In genomic region chr1:89462250-89462649, GRCh38 we compare ENCODE assay signal across 23 cellular contexts.
DNase-seq lines count a peak whose midpoint lies in the region; ATAC-seq and TF ChIP-seq lines count a peak whose summit lies in the region.
"Had no signal": no experiment of that assay in that cellular context is flagged by ENCODE, and none has a peak within 500 bp of the region (broad histone marks: within the 10 kb centered on the region; RNA-seq: fewer than 3 reads in every experiment).

No MANE protein-coding gene starts in this region.

- POLR2A ChIA-PET in PC-3 (lab: Charles Lee; ENCODE audit: unreplicated experiment) = no interaction called here

- H3K36me3 ChIP-seq in PC-3 (ENCODE audit: low read depth, low read length) (no peaks in the 10 kb centered on the region), mesendoderm (ENCODE audit: control insufficient read depth, insufficient read depth, low read length) (no peaks in the 10 kb centered on the region)
- H3K36me3 ChIP-seq: BE2C, BLaER1 had no signal

- H3K56ac ChIP-seq in mesendoderm (ENCODE audit: low read length) = no peak overlapping the region

- H3K4me1 ChIP-seq in PC-3 (ENCODE audit: insufficient read depth, low read length) = peaks cover 40% of the 10 kb centered on the region
- no peaks in the 10 kb centered on the region for H3K4me1 ChIP-seq in mesendoderm (ENCODE audit: control insufficient read depth, low read depth, low read length)
- H3K4me1 ChIP-seq: A549, BE2C had no signal

- peak overlapping the region; percentile 56 for H4K8ac ChIP-seq in mesendoderm (ENCODE audit: low read depth, low read length)

- CTCF ChIA-PET in PC-3 (lab: Charles Lee) = no interaction called here

- H3K9ac ChIP-seq in PC-3 (ENCODE audit: low read length) (no peak overlapping the region), mesendoderm (ENCODE audit: low read length) (no peak overlapping the region)
- H3K9ac ChIP-seq: BLaER1 had no signal

- H3K4me2 ChIP-seq in PC-3 (ENCODE audit: low read length) = peak overlapping the region; percentile 53
- no peak overlapping the region for H3K4me2 ChIP-seq in mesendoderm (ENCODE audit: low read length)
- H3K4me2 ChIP-seq: A549, BLaER1 had no signal

- H3K27me3 ChIP-seq in PC-3 (ENCODE audit: low read length) = no peaks in the 10 kb centered on the region
- no peaks in the 10 kb centered on the region for H3K27me3 ChIP-seq in mesendoderm (ENCODE audit: insufficient read depth, low read length, poor library complexity)
- H3K27me3 ChIP-seq: BE2C had no signal

- H2BK120ac ChIP-seq in mesendoderm (ENCODE audit: low read depth, low read length) = no peak overlapping the region

- H3K9me2 ChIP-seq in PC-3 (replicated peaks; ENCODE audit: low read length) = no peaks in the 10 kb centered on the region

- BruUV-seq in PC-3 (replicated peaks; lab: Mats Ljungman, UMichigan) = no TSS peak

- H3F3A ChIP-seq in PC-3 (ENCODE audit: low read length, unreplicated experiment) = no peaks in the 10 kb centered on the region

- H3K9me3 ChIP-seq in PC-3 (ENCODE audit: low read length) = no peaks in the 10 kb centered on the region
- H3K9me3 ChIP-seq: A549, BE2C, BLaER1 had no signal

- ATAC-seq in PC-3 (peak; percentile 56), GM21423 (IDR thresholded peaks at IDR 0.05; ENCODE audit: unreplicated experiment) (no peak)
- ATAC-seq: A549, GM12878 had no signal

- no peak overlapping the region for H2BK15ac ChIP-seq in mesendoderm (replicated peaks; ENCODE audit: low read depth)

- H3K18ac ChIP-seq in mesendoderm (ENCODE audit: low read length) = no peak overlapping the region

- no peak overlapping the region for H4K5ac ChIP-seq in mesendoderm (ENCODE audit: low read length)

- intact Hi-C loops in PC-3 (cut with micrococcal nuclease) = no loop called here

- H2AFZ ChIP-seq in PC-3 (ENCODE audit: low read length) = 0 out of 2 replicates have a peak overlapping the region, but pooled peaks have one; percentile 17

- H4K20me1 ChIP-seq in PC-3 (ENCODE audit: low read length) = no peaks in the 10 kb centered on the region
- H4K20me1 ChIP-seq: BLaER1 had no signal

- no peak overlapping the region for H3K23ac ChIP-seq in mesendoderm (ENCODE audit: low read length)

- WGBS in mesendoderm (ENCODE audit: extremely low coverage, insufficient coverage, low lambda C conversion rate) = no CpG with 5 or more reads among the region's 3 CpGs

- no peak overlapping the region for H3K4ac ChIP-seq in mesendoderm (ENCODE audit: low read depth, low read length)

- no peaks in the 10 kb centered on the region for H3K79me1 ChIP-seq in mesendoderm (ENCODE audit: low read length)

- H2AK5ac ChIP-seq in mesendoderm (ENCODE audit: low read length) = no peak overlapping the region

- DNase-seq in PC-3 (peak; percentile 77), glomerular visceral epithelial cell (ENCODE audit: extremely low spot score) (peak; percentile 45), mesendoderm (no peak), NCI-H446 treated with DMSO at 0.1 percent for 48 hours (lab: John Stamatoyannopoulos, UW) (no peak), AG08395 (ENCODE audit: low spot score) (no peak)
- DNase-seq: BE2C; C1 segment of cervical spinal cord; CD4-positive, alpha-beta memory T cell; CD4-positive, CD25-positive, alpha-beta regulatory T cell; CD8-positive, alpha-beta memory T cell; COR-L47; DMS 273 treated with DMSO at 0.1 percent for 48 hours; DMS153; DMS53; DMS79; DND-41; EL; GDM1 had no signal

- H2BK5ac ChIP-seq in mesendoderm (ENCODE audit: low read length) = no peak overlapping the region

- H3K4me3 ChIP-seq in PC-3 (ENCODE audit: low read length) (no peak overlapping the region), mesendoderm (ENCODE audit: low read length) (no peak overlapping the region)
- H3K4me3 ChIP-seq: A549, BLaER1, GM12878 had no signal

- no peaks in the 10 kb centered on the region for H3K79me2 ChIP-seq in PC-3 (ENCODE audit: low read length)
- no peaks in the 10 kb centered on the region for H3K79me2 ChIP-seq in mesendoderm (ENCODE audit: control insufficient read depth, insufficient read depth, low read length)

- TF ChIP-seq CTCF in PC-3 (conservative IDR thresholded peaks at IDR 0.05; ENCODE audit: low read depth, low read length) = no peak

- peak overlapping the region; percentile 21; the same call in 1 of the 2 replicates for H3K27ac ChIP-seq in PC-3 (ENCODE audit: low read length)
- H3K27ac ChIP-seq in mesendoderm (ENCODE audit: low read depth, low read length) = no peak overlapping the region
- H3K27ac ChIP-seq: 22Rv1, A549, BLaER1 had no signal

Comparison
In these comparisons a context has a peak if more than half of its experiments do, and no peak if none do; other contexts are left out.
1. DNase-seq: peak in PC-3 (single experiment) and glomerular visceral epithelial cell (single experiment); none in mesendoderm (single experiment), NCI-H446 treated with DMSO at 0.1 percent for 48 hours (single experiment) and AG08395 (single experiment).